ENCODE assay signal across 14 cellular contexts in genomic region chr1:161838885-161839284, GRCh38.
"Had no signal": no experiment of that assay in that cellular context is flagged by ENCODE, and none has a peak within 500 bp of the region (broad histone marks: within the 10 kb centered on the region; RNA-seq: fewer than 3 reads in every experiment).

No MANE protein-coding gene starts in this region.

- DNase-seq: effector CD4-positive, alpha-beta T cell; natural killer cell; occipital lobe; small intestine; stimulated activated CD4-positive, alpha-beta T cell treated with anti-CD3 and anti-CD28 coated beads, Interleukin-15, amount 100 ng/mL, for 24 hours; stimulated activated CD4-positive, alpha-beta T cell treated with anti-CD3 and anti-CD28 coated beads, Interleukin-2, amount 100 ng/mL, for 48 hours; stimulated activated naive B cell treated with anti-CD40 and anti-IgM and Interleukin-4, amounts not matched to agents 10 μg/mL and 1 μg/mL and 100 μg/mL, for 72 hours; upper lobe of left lung had no signal

- H3K9me3 ChIP-seq: ovary, psoas muscle, thoracic aorta, tibial nerve, upper lobe of left lung had no signal

- H3K27me3 ChIP-seq: dorsolateral prefrontal cortex, ovary, tibial nerve, upper lobe of left lung had no signal

- H3K36me3 ChIP-seq: ovary, thoracic aorta had no signal

- H3K4me3 ChIP-seq: dorsolateral prefrontal cortex, lung, ovary, psoas muscle, thoracic aorta, tibial nerve, upper lobe of left lung had no signal

- H3K27ac ChIP-seq: ovary, psoas muscle, thoracic aorta, upper lobe of left lung had no signal
